In genomic region chr11:64447717-64448598, GRCh38 we compare ENCODE assay signal across 9 cellular contexts.
A peak's percentile ranks its signal among the peaks of the same experiment; 100 is the strongest.
DNase-seq lines count a peak whose midpoint lies in the region; ATAC-seq and TF ChIP-seq lines count a peak whose summit lies in the region.
"Had no signal": no experiment of that assay in that cellular context is flagged by ENCODE, and none has a peak within 500 bp of the region (broad histone marks: within the 10 kb centered on the region; RNA-seq: fewer than 3 reads in every experiment).

No MANE protein-coding gene starts in this region.

- H3K36me3 Mint-ChIP-seq in activated B cell treated with CpG ODN at 0.5 μM for 24 hours (ENCODE audit: low read depth), result no peaks in the 10 kb centered on the region
- H3K36me3 Mint-ChIP-seq in stimulated activated effector memory CD8-positive, alpha-beta T cell treated with anti-CD3 and anti-CD28 coated beads, Interleukin-12 subunit alpha, Interleukin-12 subunit beta, amount 100 ng/mL, for 72 hours, result no peaks in the 10 kb centered on the region

- H3K4me3 Mint-ChIP-seq in activated B cell treated with CpG ODN at 0.5 μM for 24 hours, result peak overlapping the region; percentile 87
- H3K4me3 Mint-ChIP-seq in stimulated activated effector memory CD8-positive, alpha-beta T cell treated with anti-CD3 and anti-CD28 coated beads, Interleukin-12 subunit alpha, Interleukin-12 subunit beta, amount 100 ng/mL, for 72 hours, result peak overlapping the region; percentile 77

- peak; percentile 24 for DNase-seq in COR-L47 (lab: John Stamatoyannopoulos, UW)
- peak; percentile 27 for DNase-seq in activated B cell treated with CpG ODN at 0.5 μM for 24 hours
- no peak for DNase-seq in stimulated activated effector memory CD8-positive, alpha-beta T cell treated with anti-CD3 and anti-CD28 coated beads, Interleukin-12 subunit alpha, Interleukin-12 subunit beta, amount 100 ng/mL, for 72 hours (ENCODE audit: low spot score in 2 of 2)
- DNase-seq in NCI-H446 treated with DMSO at 0.1 percent for 48 hours (lab: John Stamatoyannopoulos, UW), result no peak

- no peak for TF ChIP-seq CTCF in activated B cell treated with CpG ODN at 0.5 μM for 24 hours (IDR thresholded peaks at IDR 0.05)

- no peaks in the 10 kb centered on the region for H3K36me3 ChIP-seq in iPS-15b (ENCODE audit: control insufficient read depth, insufficient read depth, low read length)

- H3K9ac ChIP-seq in iPS-15b (ENCODE audit: low read depth, low read length), result no peak overlapping the region

- peaks cover 12% of the 10 kb centered on the region for H3K27me3 ChIP-seq in iPS-15b (ENCODE audit: control insufficient read depth, insufficient read depth, low read length)

- no peaks in the 10 kb centered on the region for H3K9me3 Mint-ChIP-seq in activated B cell treated with CpG ODN at 0.5 μM for 24 hours
- no peaks in the 10 kb centered on the region for H3K9me3 Mint-ChIP-seq in stimulated activated effector memory CD8-positive, alpha-beta T cell treated with anti-CD3 and anti-CD28 coated beads, Interleukin-12 subunit alpha, Interleukin-12 subunit beta, amount 100 ng/mL, for 72 hours
- H3K9me3 Mint-ChIP-seq: neural crest cell had no signal

- H3K27me3 Mint-ChIP-seq in activated B cell treated with CpG ODN at 0.5 μM for 24 hours, result peaks cover 2% of the 10 kb centered on the region

- intact Hi-C loops in activated B cell treated with CpG ODN at 0.5 μM for 24 hours (cut with micrococcal nuclease), result loop anchor here (1.0 to 5.0 kb wide), 6 partner anchors 91 to 397 kb away; partner anchors contain the start of genes CDC42BPG, NRXN2, RPS6KA4 and TRMT112

- H3K9me3 ChIP-seq in iPS-15b (ENCODE audit: control insufficient read depth, insufficient read depth, low read length), result no peaks in the 10 kb centered on the region

- peak overlapping the region; percentile 68 for H3K4me3 ChIP-seq in iPS-15b (ENCODE audit: low read depth, low read length)

- CTCF ChIA-PET in activated B cell treated with CpG ODN at 0.5 μM for 24 hours (lab: Charles Lee), result interaction anchor here (1.0 to 3.4 kb wide), 8 partner anchors 9 to 203 kb away, joined by 3 to 39 read pairs (median 5); partner anchors contain the start of genes PRDX5 and TRMT112

- POLR2A ChIA-PET in activated B cell treated with CpG ODN at 0.5 μM for 24 hours (lab: Charles Lee), result interaction anchor here (1.1 to 2.7 kb wide), 4 partner anchors 9 to 176 kb away, joined by 3 to 13 read pairs (median 3); partner anchors contain the start of genes PRDX5 and TRMT112

- peaks cover 41% of the 10 kb centered on the region for H3K4me1 Mint-ChIP-seq in activated B cell treated with CpG ODN at 0.5 μM for 24 hours
- peaks cover 15% of the 10 kb centered on the region for H3K4me1 Mint-ChIP-seq in stimulated activated effector memory CD8-positive, alpha-beta T cell treated with anti-CD3 and anti-CD28 coated beads, Interleukin-12 subunit alpha, Interleukin-12 subunit beta, amount 100 ng/mL, for 72 hours

- ATAC-seq in HG03342 (IDR thresholded peaks at IDR 0.05; ENCODE audit: unreplicated experiment) (peak; percentile 70), activated B cell treated with CpG ODN at 0.5 μM for 24 hours (ENCODE audit: low read depth) (peak; percentile 72), GM18873 (IDR thresholded peaks at IDR 0.05; ENCODE audit: low FRiP score, unreplicated experiment) (no peak), HG02798 (IDR thresholded peaks at IDR 0.05; ENCODE audit: poor library complexity, unreplicated experiment) (no peak)
- ATAC-seq in stimulated activated effector memory CD8-positive, alpha-beta T cell treated with anti-CD3 and anti-CD28 coated beads, Interleukin-12 subunit alpha, Interleukin-12 subunit beta, amount 100 ng/mL, for 72 hours, result no peak

- peak overlapping the region; percentile 73 for H3K27ac Mint-ChIP-seq in activated B cell treated with CpG ODN at 0.5 μM for 24 hours
- no peak overlapping the region for H3K27ac Mint-ChIP-seq in stimulated activated effector memory CD8-positive, alpha-beta T cell treated with anti-CD3 and anti-CD28 coated beads, Interleukin-12 subunit alpha, Interleukin-12 subunit beta, amount 100 ng/mL, for 72 hours

- H3K4me1 ChIP-seq in iPS-15b (ENCODE audit: control insufficient read depth, insufficient read depth, low read length), result peaks cover 5% of the 10 kb centered on the region

Comparison
In these comparisons a context has a peak if more than half of its experiments do, and no peak if none do; other contexts are left out.
1. DNase-seq: peak in COR-L47 (single experiment) and activated B cell treated with CpG ODN at 0.5 μM for 24 hours (single experiment); none in stimulated activated effector memory CD8-positive, alpha-beta T cell treated with anti-CD3 and anti-CD28 coated beads, Interleukin-12 subunit alpha, Interleukin-12 subunit beta, amount 100 ng/mL, for 72 hours (0 of 2) and NCI-H446 treated with DMSO at 0.1 percent for 48 hours (single experiment).
2. ATAC-seq: peak in HG03342 (single experiment) and activated B cell treated with CpG ODN at 0.5 μM for 24 hours (single experiment); none in stimulated activated effector memory CD8-positive, alpha-beta T cell treated with anti-CD3 and anti-CD28 coated beads, Interleukin-12 subunit alpha, Interleukin-12 subunit beta, amount 100 ng/mL, for 72 hours (single experiment), GM18873 (single experiment) and HG02798 (single experiment).